In the genomic region with DNA sequence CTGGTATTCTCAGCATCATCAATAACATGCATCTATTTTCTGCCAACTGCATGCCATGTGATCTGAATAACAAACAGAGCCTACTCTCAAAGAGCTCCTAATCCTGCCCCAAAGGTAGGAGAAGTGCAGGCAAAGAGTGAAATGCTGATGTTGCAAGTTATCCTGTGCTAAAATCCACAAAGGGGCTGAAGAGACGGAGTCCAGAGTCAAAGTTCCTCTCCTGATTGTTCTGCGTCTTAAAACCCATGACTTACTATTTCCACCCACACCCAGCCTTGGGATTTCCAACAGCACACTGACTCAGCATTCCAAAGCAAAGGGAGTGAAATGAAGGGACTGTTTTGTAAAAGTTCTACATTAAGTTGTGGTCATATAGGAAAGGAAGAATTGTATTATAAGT, we compare ENCODE assay signal across 1 cellular context.
TF ChIP-seq lines count a peak whose summit lies in the region.

No MANE protein-coding gene starts in this region.

TF ChIP-seq in K562, 482 proteins besides CTCF, POLR2A, EP300 and RAD21 (continued from another document):
- TF ChIP-seq EGR1 (conservative IDR thresholded peaks at IDR 0.05), result 0 out of 2 replicates have a peak, but pooled peaks have one; percentile 4
